Comparison of ENCODE assay signal across 8 cellular contexts in genomic region chr12:25249951-25250738, GRCh38.
DNase-seq lines count a peak whose midpoint lies in the region; ATAC-seq and TF ChIP-seq lines count a peak whose summit lies in the region.

No MANE protein-coding gene starts in this region.

- H3K79me2 ChIP-seq in DND-41 (ENCODE audit: insufficient read depth, low read length) (peaks cover 44% of the 10 kb centered on the region), Loucy (ENCODE audit: insufficient read depth, low read length) (peaks cover 50% of the 10 kb centered on the region)

- peaks cover 16% of the 10 kb centered on the region for H3K27me3 ChIP-seq in DND-41 (ENCODE audit: insufficient read depth, low read length, poor library complexity)
- H3K27me3 ChIP-seq in Loucy (ENCODE audit: insufficient read depth, low read length, poor library complexity, severe bottlenecking) = no peaks in the 10 kb centered on the region
- H3K27me3 ChIP-seq in layer of hippocampus (ENCODE audit: control insufficient read depth, insufficient read depth, low read length) = no peaks in the 10 kb centered on the region

- no peaks in the 10 kb centered on the region for H3F3A ChIP-seq in Loucy (ENCODE audit: low read depth)

- TF ChIP-seq CTCF in DND-41 (IDR thresholded peaks at IDR 0.05; ENCODE audit: borderline replicate concordance, extremely low read depth, low read length, poor library complexity, severe bottlenecking) (no peak), Loucy (conservative IDR thresholded peaks at IDR 0.05; ENCODE audit: low read length) (no peak)

- peak overlapping the region; percentile 72 to 95 for H3K4me3 ChIP-seq in DND-41 (ENCODE audit: low read depth in 1 of 2, low read length in 2 of 2)
- peak overlapping the region; percentile 99 for H3K4me3 ChIP-seq in Loucy (ENCODE audit: low read length, poor library complexity, severe bottlenecking)

- H3K4me2 ChIP-seq in DND-41 (ENCODE audit: insufficient read depth, low read length) = peak overlapping the region; percentile 94
- H3K4me2 ChIP-seq in Loucy (ENCODE audit: low read depth, low read length, poor library complexity, severe bottlenecking) = peak overlapping the region; percentile 91

- peak overlapping the region; percentile 78 for H2AFZ ChIP-seq in DND-41 (ENCODE audit: low read depth, low read length)
- peak overlapping the region; percentile 67; the same call in 1 of the 2 replicates for H2AFZ ChIP-seq in Loucy (ENCODE audit: low read length)

- H3K9ac ChIP-seq in DND-41 (ENCODE audit: low read depth, low read length) (peak overlapping the region; percentile 63), Loucy (ENCODE audit: low read depth, low read length, poor library complexity, severe bottlenecking) (peak overlapping the region; percentile 83)

- H3K9me2 ChIP-seq in Loucy (replicated peaks; ENCODE audit: low read depth, low read length) = no peaks in the 10 kb centered on the region

- H3K36me3 ChIP-seq in DND-41 (ENCODE audit: insufficient read depth, low read length) (no peaks in the 10 kb centered on the region; the same call in none of the 2 replicates), Loucy (ENCODE audit: insufficient read depth, low read length) (no peaks in the 10 kb centered on the region)

- DNase-seq in DND-41 (peak; percentile 50), cortex of kidney (lab: John Stamatoyannopoulos, UW) (no peak)
- peak; percentile 47 for DNase-seq in central memory CD4-positive, alpha-beta T cell
- DNase-seq in stimulated activated CD4-positive, alpha-beta T cell treated with anti-CD3 and anti-CD28 coated beads, Interleukin-1b, Interleukin-23, amount 100 ng/mL, for 24 hours (ENCODE audit: low read depth in 4 of 4, low spot score in 1 of 4) = peak in 3 of 4 experiments; percentile 17 to 26 (median 21)

- H3K9me3 ChIP-seq in DND-41 (ENCODE audit: insufficient read depth, low read length, severe bottlenecking) (no peaks in the 10 kb centered on the region), Loucy (ENCODE audit: insufficient read depth, low read depth, low read length) (no peaks in the 10 kb centered on the region)

- H4K20me1 ChIP-seq in DND-41 (ENCODE audit: insufficient read depth, low read length) = peaks cover 14% of the 10 kb centered on the region
- H4K20me1 ChIP-seq in Loucy (ENCODE audit: insufficient read depth, low read length, poor library complexity, severe bottlenecking) = peaks cover 45% of the 10 kb centered on the region

- H3K4me1 ChIP-seq in DND-41 (ENCODE audit: insufficient read depth, low read length) (peaks cover 36% of the 10 kb centered on the region), Loucy (ENCODE audit: insufficient read depth, low read length, poor library complexity, severe bottlenecking) (peaks cover 37% of the 10 kb centered on the region)

- ATAC-seq in DND-41 (ENCODE audit: insufficient read depth, low read depth) (peak; percentile 63), GM21786 (IDR thresholded peaks at IDR 0.05; ENCODE audit: unreplicated experiment) (peak; percentile 25)
- ATAC-seq in activated CD4-positive, CD25-positive, alpha-beta regulatory T cell treated with anti-CD3 and anti-CD28 coated beads, Interleukin-2, amount 50 U/mL, for 24 hours = peak; percentile 37 to 57

- H3K27ac ChIP-seq in DND-41 (ENCODE audit: low read length) (peak overlapping the region; percentile 68), layer of hippocampus (ENCODE audit: low read depth, low read length) (peak overlapping the region; percentile 52)
